In the genomic region with DNA sequence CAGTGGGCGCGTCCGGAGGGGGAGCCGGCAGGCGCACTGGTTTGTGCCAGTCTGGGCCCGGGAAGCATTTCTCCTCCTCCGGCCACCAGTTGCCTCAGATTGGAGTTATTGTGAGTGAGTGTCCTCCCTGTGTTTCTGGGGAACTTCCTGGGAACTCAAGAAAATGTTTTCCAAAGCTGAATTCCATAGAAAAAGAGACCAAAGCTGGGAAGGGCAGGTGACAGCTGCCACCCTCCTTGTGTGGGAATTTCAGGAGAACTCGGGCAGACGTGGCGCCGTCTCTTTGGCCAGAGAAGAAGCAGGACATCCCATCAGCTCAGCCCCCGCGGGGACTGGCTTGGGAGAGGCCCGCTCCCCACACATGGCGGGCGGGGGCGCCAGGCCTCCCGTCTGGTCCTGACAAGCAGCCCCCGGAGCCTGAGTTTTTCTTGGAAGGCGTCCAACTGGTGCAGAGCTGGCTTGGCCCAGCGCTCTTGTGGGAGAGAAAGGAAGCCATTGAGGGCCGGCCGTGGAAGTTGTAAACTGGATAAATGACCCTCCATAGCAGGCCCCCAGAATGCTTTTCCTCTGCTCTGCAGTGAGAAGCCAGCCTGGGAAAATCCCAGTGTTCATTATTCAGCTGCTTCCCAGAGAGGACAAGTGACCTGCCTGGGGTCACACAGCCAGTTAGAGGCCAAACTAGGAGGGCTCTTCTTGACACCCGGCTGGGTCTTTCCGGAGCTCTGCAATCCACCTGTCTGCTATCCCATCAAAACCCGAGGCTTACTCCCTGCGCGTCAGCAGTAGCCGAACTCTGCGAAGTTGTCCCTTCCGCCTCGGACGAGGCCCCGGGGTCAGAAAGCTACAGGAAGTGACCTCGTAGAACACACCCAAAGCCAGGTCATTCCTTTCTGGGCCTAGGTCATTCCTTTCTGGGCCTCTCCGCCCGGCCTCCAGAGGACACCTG, we compare ENCODE assay signal across 8 cellular contexts. TPM values are rescaled to one million over a fixed set of nuclear protein-coding genes. Genes with fewer than 3 reads are reported as not detected.
A peak's percentile ranks its signal among the peaks of the same experiment; 100 is the strongest.
DNase-seq lines count a peak whose midpoint lies in the region; ATAC-seq and TF ChIP-seq lines count a peak whose summit lies in the region.

No MANE protein-coding gene starts in this region.

- H3K23ac ChIP-seq in mesendoderm (ENCODE audit: low read length): no peak overlapping the region

- peak; percentile 53 for DNase-seq in ELF-1 (ENCODE audit: low read depth, low spot score)
- DNase-seq in adrenal gland: peak; percentile 33 to 73 (median 56)
- DNase-seq in heart right ventricle: peak; percentile 82 to 90
- DNase-seq in NCI-H2196 (lab: John Stamatoyannopoulos, UW; ENCODE audit: unreplicated experiment): no peak
- no peak for DNase-seq in activated CD8-positive, alpha-beta memory T cell treated with anti-CD3 and anti-CD28 coated beads, Interleukin-2, amount 50 U/mL, for 4 hours
- no peak for DNase-seq in mesendoderm
- DNase-seq in activated CD4-positive, alpha-beta T cell treated with anti-CD3 and anti-CD28 coated beads for 36 hours: no peak

- H3K4me1 ChIP-seq in adrenal gland (replicated peaks in 1 of 2) (peaks cover 14 to 67% of the 10 kb centered on the region in 2 donors), heart right ventricle (peaks cover 30 to 77% (median 64%) of the 10 kb centered on the region in 9 donors), rectal smooth muscle tissue (ENCODE audit: control insufficient read depth, insufficient read depth, low read length) (peaks cover 27% of the 10 kb centered on the region), mesendoderm (ENCODE audit: control insufficient read depth, low read depth, low read length) (peaks cover 16% of the 10 kb centered on the region)

- peak; percentile 70 to 88 (median 81) for ATAC-seq in heart right ventricle
- ATAC-seq in activated CD4-positive, alpha-beta T cell treated with anti-CD3 and anti-CD28 coated beads for 36 hours: no peak

- TF ChIP-seq CTCF in adrenal gland (IDR thresholded peaks at IDR 0.05): no peak
- TF ChIP-seq CTCF in heart right ventricle (IDR thresholded peaks at IDR 0.05): peak in 3 of 9 donors; percentile 8 to 17 (median 14)

- H3K27me3 ChIP-seq in adrenal gland (no peaks in the 10 kb centered on the region), heart right ventricle (no peaks in the 10 kb centered on the region), rectal smooth muscle tissue (ENCODE audit: control insufficient read depth, insufficient read depth, low read length) (no peaks in the 10 kb centered on the region), mesendoderm (ENCODE audit: insufficient read depth, low read length, poor library complexity) (no peaks in the 10 kb centered on the region)

- no peak overlapping the region for H3K4me3 Mint-ChIP-seq in activated CD4-positive, alpha-beta T cell treated with anti-CD3 and anti-CD28 coated beads for 36 hours

- no peak overlapping the region for H2AK5ac ChIP-seq in mesendoderm (ENCODE audit: low read length)

- no peaks in the 10 kb centered on the region for H3K27me3 Mint-ChIP-seq in activated CD4-positive, alpha-beta T cell treated with anti-CD3 and anti-CD28 coated beads for 36 hours

- H3K4ac ChIP-seq in mesendoderm (ENCODE audit: low read depth, low read length): no peak overlapping the region

- no peaks in the 10 kb centered on the region for H3K9me3 ChIP-seq in adrenal gland (replicated peaks in 1 of 3)
- H3K9me3 ChIP-seq in heart right ventricle: peaks cover 0 to 11% (median 0%) of the 10 kb centered on the region in 11 donors

- no peak overlapping the region for H3K56ac ChIP-seq in mesendoderm (ENCODE audit: low read length)

- peaks cover 4% of the 10 kb centered on the region for H3K36me3 Mint-ChIP-seq in activated CD4-positive, alpha-beta T cell treated with anti-CD3 and anti-CD28 coated beads for 36 hours (ENCODE audit: low read depth)

- POLR2A ChIA-PET in activated CD4-positive, alpha-beta T cell treated with anti-CD3 and anti-CD28 coated beads for 36 hours (lab: Charles Lee): no interaction called here

- peaks cover 44% of the 10 kb centered on the region for H3K79me2 ChIP-seq in mesendoderm (ENCODE audit: control insufficient read depth, insufficient read depth, low read length)

- H3K4me1 Mint-ChIP-seq in activated CD4-positive, alpha-beta T cell treated with anti-CD3 and anti-CD28 coated beads for 36 hours: peaks cover 35% of the 10 kb centered on the region

- 52 to 74% (median 57%) methylated on average over 20 to 37 of the region's 37 CpGs for WGBS in adrenal gland, 4 donors
- 18 to 20% methylated on average over 37 of the region's 37 CpGs for WGBS in heart right ventricle, 2 donors
- no CpG with 5 or more reads among the region's 37 CpGs for WGBS in mesendoderm (ENCODE audit: extremely low coverage, insufficient coverage, low lambda C conversion rate)

- H3K4me3 ChIP-seq in adrenal gland: no peak overlapping the region
- peak overlapping the region in 8 of 10 donors; percentile 4 to 38 (median 30) for H3K4me3 ChIP-seq in heart right ventricle
- no peak overlapping the region for H3K4me3 ChIP-seq in rectal smooth muscle tissue (ENCODE audit: low read length)
- no peak overlapping the region for H3K4me3 ChIP-seq in mesendoderm (ENCODE audit: low read length)

- intact Hi-C loops in adrenal gland (cut with DNase I): no loop called here
- intact Hi-C loops in heart right ventricle (cut with DNase I): loop anchor here in 1 of 10 donors (5.0 kb wide), 1 partner anchor 38 kb away; a partner anchor contains a TSS
- intact Hi-C loops in activated CD4-positive, alpha-beta T cell treated with anti-CD3 and anti-CD28 coated beads for 36 hours (cut with DNase I, micrococcal nuclease): no loop called here

- H3K27ac Mint-ChIP-seq in activated CD4-positive, alpha-beta T cell treated with anti-CD3 and anti-CD28 coated beads for 36 hours: no peak overlapping the region

- no peak for TF ChIP-seq POLR2A in adrenal gland (IDR thresholded peaks at IDR 0.05)

- H3K79me1 ChIP-seq in mesendoderm (ENCODE audit: low read length): peaks cover 36% of the 10 kb centered on the region

- H2BK15ac ChIP-seq in mesendoderm (replicated peaks; ENCODE audit: low read depth): no peak overlapping the region

- no peak overlapping the region for H3K18ac ChIP-seq in mesendoderm (ENCODE audit: low read length)

- no peak overlapping the region for H3K4me2 ChIP-seq in mesendoderm (ENCODE audit: low read length)

- H4K8ac ChIP-seq in mesendoderm (ENCODE audit: low read depth, low read length): no peak overlapping the region

- H3K27ac ChIP-seq in adrenal gland (peak overlapping the region in 2 of 5 donors; percentile 73 to 84), heart right ventricle (peak overlapping the region; percentile 16 to 83 (median 75)), rectal smooth muscle tissue (ENCODE audit: low read depth, low read length) (peak overlapping the region; percentile 71), mesendoderm (ENCODE audit: low read depth, low read length) (no peak overlapping the region)

- H3K9me3 Mint-ChIP-seq in activated CD4-positive, alpha-beta T cell treated with anti-CD3 and anti-CD28 coated beads for 36 hours (ENCODE audit: low read depth): no peaks in the 10 kb centered on the region

- no peak overlapping the region for H2BK5ac ChIP-seq in mesendoderm (ENCODE audit: low read length)

- H3K36me3 ChIP-seq in adrenal gland (replicated peaks in 1 of 2): no peaks in the 10 kb centered on the region
- no peaks in the 10 kb centered on the region for H3K36me3 ChIP-seq in heart right ventricle
- H3K36me3 ChIP-seq in rectal smooth muscle tissue (ENCODE audit: control insufficient read depth, insufficient read depth, low read length): no peaks in the 10 kb centered on the region
- H3K36me3 ChIP-seq in mesendoderm (ENCODE audit: control insufficient read depth, insufficient read depth, low read length): no peaks in the 10 kb centered on the region

- H3K9ac ChIP-seq in rectal smooth muscle tissue (ENCODE audit: low read length): no peak overlapping the region
- H3K9ac ChIP-seq in mesendoderm (ENCODE audit: low read length): no peak overlapping the region

- H2BK120ac ChIP-seq in mesendoderm (ENCODE audit: low read depth, low read length): no peak overlapping the region

- CTCF ChIA-PET in activated CD4-positive, alpha-beta T cell treated with anti-CD3 and anti-CD28 coated beads for 36 hours (lab: Charles Lee): interaction anchor here (0.7 kb wide), 2 partner anchors 35 to 119 kb away, joined by 3 read pairs; no protein-coding TSS in a partner anchor

- H4K5ac ChIP-seq in mesendoderm (ENCODE audit: low read length): no peak overlapping the region

RNA-seq across cellular contexts. Expression of a gene that starts 39.2 kb away (rescaled TPM):
- 10 to 100 TPM; 57.1 to 99.9 (median 68.2) TPM for total RNA-seq in adrenal gland
- polyA plus RNA-seq in adrenal gland: 10 to 100 TPM; 24.4 to 75.9 (median 25.8) TPM
- 10 to 100 TPM; 31.1 to 53.2 (median 33.6) TPM for total RNA-seq in heart right ventricle
- polyA plus RNA-seq in heart right ventricle: 10 to 100 TPM; 15.6 to 25.0 TPM
- polyA plus RNA-seq in mesendoderm (2013, experiment 1 of 2): 16.7 TPM
- polyA plus RNA-seq in mesendoderm (2013, experiment 2 of 2): 17.3 TPM
- total RNA-seq in activated CD4-positive, alpha-beta T cell treated with anti-CD3 and anti-CD28 coated beads for 36 hours: 10 to 100 TPM; 13.2 to 13.5 TPM

Comparison
In these comparisons a context has a peak if more than half of its experiments do, and no peak if none do; other contexts are left out.
1. DNase-seq: peak in ELF-1 (single experiment), adrenal gland (7 of 7) and heart right ventricle (2 of 2); none in NCI-H2196 (single experiment), activated CD8-positive, alpha-beta memory T cell treated with anti-CD3 and anti-CD28 coated beads, Interleukin-2, amount 50 U/mL, for 4 hours (single experiment), mesendoderm (single experiment) and activated CD4-positive, alpha-beta T cell treated with anti-CD3 and anti-CD28 coated beads for 36 hours (single experiment).
2. H3K4me3 ChIP-seq: peak in heart right ventricle (8 of 10); none in adrenal gland (0 of 4), rectal smooth muscle tissue (single experiment) and mesendoderm (single experiment).